8 cellular contexts compared by ENCODE assay signal in the genomic region with DNA sequence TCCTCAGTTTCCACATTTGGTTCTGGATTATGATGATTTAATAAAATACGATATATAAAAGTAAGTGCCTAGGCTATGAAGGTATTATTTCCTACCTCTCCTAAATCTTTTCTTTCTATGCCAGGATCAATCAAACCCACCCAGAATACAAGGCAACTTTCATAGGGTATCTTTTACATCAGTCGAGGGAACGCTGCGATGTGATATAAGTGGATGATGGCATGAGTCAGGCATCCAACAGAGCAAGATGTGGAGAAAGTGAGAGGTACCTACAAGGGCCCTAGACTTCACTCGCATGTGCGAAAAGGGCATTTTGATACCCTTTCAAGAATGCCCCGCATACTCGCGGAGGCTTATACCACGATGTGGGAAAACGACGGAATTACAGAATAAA. TPM values are rescaled to one million over a fixed set of nuclear protein-coding genes. Genes with fewer than 3 reads are reported as not detected.
DNase-seq lines count a peak whose midpoint lies in the region; ATAC-seq and TF ChIP-seq lines count a peak whose summit lies in the region.

No MANE protein-coding gene starts in this region.

- peak overlapping the region; percentile 65 for H3K4me2 ChIP-seq in MM.1S (ENCODE audit: low read depth, low read length)

- no peak overlapping the region for H3K27ac ChIP-seq in CD4-positive, CD25-positive, alpha-beta regulatory T cell (ENCODE audit: insufficient read depth, low read length, poor library complexity, severe bottlenecking)
- no peak overlapping the region for H3K27ac ChIP-seq in MM.1S (ENCODE audit: low read length)
- H3K27ac ChIP-seq in caudate nucleus (ENCODE audit: low read depth, low read length) = peak overlapping the region; percentile 94

- H3K9me2 ChIP-seq in MM.1S (replicated peaks; ENCODE audit: insufficient read depth, low read length) = no peaks in the 10 kb centered on the region

- H3K9me3 ChIP-seq in CD4-positive, CD25-positive, alpha-beta regulatory T cell (ENCODE audit: control insufficient read depth in 2 of 2, low read length in 2 of 2) = no peaks in the 10 kb centered on the region
- H3K9me3 ChIP-seq in MM.1S (replicated peaks; ENCODE audit: insufficient read depth, low read length) = no peaks in the 10 kb centered on the region
- no peaks in the 10 kb centered on the region for H3K9me3 ChIP-seq in mucosa of stomach (ENCODE audit: control insufficient read depth, low read length)

- H3K4me3 Mint-ChIP-seq in CD4-positive, CD25-positive, alpha-beta regulatory T cell = peak overlapping the region; percentile 53 to 85 (median 74)

- no peaks in the 10 kb centered on the region for H3K36me3 ChIP-seq in CD4-positive, CD25-positive, alpha-beta regulatory T cell (ENCODE audit: control insufficient read depth, insufficient read depth, low read length)
- H3K36me3 ChIP-seq in MM.1S (replicated peaks; ENCODE audit: insufficient read depth, low read length) (no peaks in the 10 kb centered on the region), mucosa of stomach (ENCODE audit: control insufficient read depth, insufficient read depth, low read length) (no peaks in the 10 kb centered on the region)

- H3K9me3 Mint-ChIP-seq in CD4-positive, CD25-positive, alpha-beta regulatory T cell = peaks cover 0 to 4% (median 0%) of the 10 kb centered on the region in 7 donors
- H3K9me3 Mint-ChIP-seq in activated naive CD4-positive, alpha-beta T cell treated with anti-CD3 and anti-CD28 coated beads, Interleukin-2, amount 50 U/mL, for 72 hours = no peaks in the 10 kb centered on the region

- H3F3A ChIP-seq in MM.1S (ENCODE audit: insufficient read depth, low read length) = no peaks in the 10 kb centered on the region

- DNase-seq in CD4-positive, CD25-positive, alpha-beta regulatory T cell = no peak
- DNase-seq in MM.1S = no peak
- peak in 2 of 61 donors; percentile 30 to 32 for DNase-seq in caudate nucleus (lab: John Stamatoyannopoulos, UW)
- DNase-seq in effector CD8-positive, alpha-beta T cell (lab: John Stamatoyannopoulos, UW) = no peak
- DNase-seq in activated naive CD4-positive, alpha-beta T cell treated with anti-CD3 and anti-CD28 coated beads, Interleukin-2, amount 50 U/mL, for 72 hours (ENCODE audit: low spot score in 2 of 2) = no peak

- no peak overlapping the region for H3K9ac ChIP-seq in MM.1S (ENCODE audit: low read length)
- H3K9ac ChIP-seq in mucosa of stomach (ENCODE audit: low read length) = peak overlapping the region; percentile 81

- H3K27me3 ChIP-seq in CD4-positive, CD25-positive, alpha-beta regulatory T cell (ENCODE audit: control insufficient read depth, insufficient read depth, low read length) = peaks cover 46% of the 10 kb centered on the region
- H3K27me3 ChIP-seq in MM.1S (replicated peaks; ENCODE audit: insufficient read depth, low read length) = no peaks in the 10 kb centered on the region
- peaks cover 10% of the 10 kb centered on the region for H3K27me3 ChIP-seq in mucosa of stomach (ENCODE audit: control insufficient read depth, insufficient read depth, low read length)

- no peaks in the 10 kb centered on the region for H4K20me1 ChIP-seq in MM.1S (ENCODE audit: insufficient read depth, low read length)

- H2AFZ ChIP-seq in MM.1S (ENCODE audit: low read length) = no peak overlapping the region

- peaks cover 27% of the 10 kb centered on the region for H3K79me2 ChIP-seq in MM.1S (ENCODE audit: low read length)

- H3K4me3 ChIP-seq in CD4-positive, CD25-positive, alpha-beta regulatory T cell (ENCODE audit: low read depth, low read length) = no peak overlapping the region
- H3K4me3 ChIP-seq in MM.1S (ENCODE audit: low read length) = peak overlapping the region; percentile 80; the same call in 1 of the 2 replicates
- H3K4me3 ChIP-seq in mucosa of stomach (ENCODE audit: low read length) = no peak overlapping the region

- ATAC-seq in CD4-positive, CD25-positive, alpha-beta regulatory T cell (ENCODE audit: low read depth in 2 of 2) = no peak
- ATAC-seq in GM18520 (IDR thresholded peaks at IDR 0.05; ENCODE audit: unreplicated experiment) (no peak), HG02763 (IDR thresholded peaks at IDR 0.05; ENCODE audit: unreplicated experiment) (no peak)
- ATAC-seq in activated naive CD4-positive, alpha-beta T cell treated with anti-CD3 and anti-CD28 coated beads, Interleukin-2, amount 50 U/mL, for 72 hours = no peak

- H3K4me1 Mint-ChIP-seq in CD4-positive, CD25-positive, alpha-beta regulatory T cell = peaks cover 5 to 15% (median 11%) of the 10 kb centered on the region in 4 donors

- peaks cover 72% of the 10 kb centered on the region for H3K27me3 Mint-ChIP-seq in CD4-positive, CD25-positive, alpha-beta regulatory T cell

- TF ChIP-seq CTCF in MM.1S (IDR thresholded peaks at IDR 0.05; ENCODE audit: low read length) = no peak

- H3K36me3 Mint-ChIP-seq in CD4-positive, CD25-positive, alpha-beta regulatory T cell = no peaks in the 10 kb centered on the region
- H3K36me3 Mint-ChIP-seq in activated naive CD4-positive, alpha-beta T cell treated with anti-CD3 and anti-CD28 coated beads, Interleukin-2, amount 50 U/mL, for 72 hours = peaks cover 0 to 6% of the 10 kb centered on the region in 2 donors

- H3K4me1 ChIP-seq in CD4-positive, CD25-positive, alpha-beta regulatory T cell (ENCODE audit: control insufficient read depth, insufficient read depth, low read length, poor library complexity, severe bottlenecking) = peaks cover 10% of the 10 kb centered on the region
- H3K4me1 ChIP-seq in MM.1S (ENCODE audit: low read length) = peaks cover 37% of the 10 kb centered on the region; the same call in 1 of the 2 replicates
- peaks cover 5% of the 10 kb centered on the region for H3K4me1 ChIP-seq in mucosa of stomach (ENCODE audit: control insufficient read depth, insufficient read depth, low read length)

- H3K27ac Mint-ChIP-seq in CD4-positive, CD25-positive, alpha-beta regulatory T cell = no peak overlapping the region
- no peak overlapping the region for H3K27ac Mint-ChIP-seq in activated naive CD4-positive, alpha-beta T cell treated with anti-CD3 and anti-CD28 coated beads, Interleukin-2, amount 50 U/mL, for 72 hours

RNA-seq across cellular contexts. Expression of a gene that starts 0.7 kb away (rescaled TPM):
- total RNA-seq in CD4-positive, CD25-positive, alpha-beta regulatory T cell = 0.59 TPM
- under 1 TPM in 1 of 4 donors, not detected in 3; 0.14 TPM for polyA plus RNA-seq in CD4-positive, CD25-positive, alpha-beta regulatory T cell
- 1 to 10 TPM; 1.5 to 2.3 TPM for total RNA-seq in activated naive CD4-positive, alpha-beta T cell treated with anti-CD3 and anti-CD28 coated beads, Interleukin-2, amount 50 U/mL, for 72 hours
